8 cellular contexts compared by ENCODE assay signal in the genomic region with DNA sequence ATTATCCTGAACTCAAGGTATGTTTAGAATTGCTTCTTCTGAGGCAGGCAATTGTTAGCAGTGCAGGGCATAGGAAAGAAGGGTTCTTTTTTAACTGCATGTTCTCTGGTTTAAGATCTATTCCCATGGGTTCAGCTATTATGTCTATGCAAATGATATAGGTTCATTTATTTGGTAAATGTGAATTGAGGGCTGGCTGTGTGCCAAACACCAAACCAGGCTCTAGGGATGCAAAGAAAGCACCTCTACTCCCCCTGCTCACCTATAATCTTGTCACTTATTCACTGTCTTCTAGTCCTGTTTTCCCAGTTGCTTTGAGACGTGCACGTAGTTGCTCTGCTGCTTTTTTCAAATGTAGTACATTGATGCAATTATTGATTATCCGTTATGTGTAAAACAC. TPM values are rescaled to one million over a fixed set of nuclear protein-coding genes. Genes with fewer than 3 reads are reported as not detected.
DNase-seq lines count a peak whose midpoint lies in the region; ATAC-seq and TF ChIP-seq lines count a peak whose summit lies in the region.

No MANE protein-coding gene starts in this region.

- H3K36me3 Mint-ChIP-seq in chondrocyte (ENCODE audit: low read depth), result no peaks in the 10 kb centered on the region
- peaks cover 0 to 17% (median 14%) of the 10 kb centered on the region in 5 donors for H3K36me3 Mint-ChIP-seq in naive thymus-derived CD4-positive, alpha-beta T cell

- H3K79me1 ChIP-seq in mesendoderm (ENCODE audit: low read length), result no peaks in the 10 kb centered on the region

- POLR2A ChIA-PET in naive thymus-derived CD4-positive, alpha-beta T cell (lab: Charles Lee), result interaction anchor here (1.0 to 1.6 kb wide), 3 partner anchors 9 to 456 kb away, joined by 5 to 7 read pairs (median 7); a partner anchor contains a TSS

- DNase-seq in LNCaP clone FGC (ENCODE audit: low read depth) (no peak), chondrocyte (ENCODE audit: low spot score) (no peak), foreskin melanocyte (no peak), SKM-1 (lab: John Stamatoyannopoulos, UW; ENCODE audit: unreplicated experiment) (no peak), glomerular visceral epithelial cell (ENCODE audit: extremely low spot score) (no peak), mesendoderm (no peak)
- peak in 5 of 9 donors; percentile 3 to 24 (median 8) for DNase-seq in naive thymus-derived CD4-positive, alpha-beta T cell

- H4K5ac ChIP-seq in mesendoderm (ENCODE audit: low read length), result no peak overlapping the region

- no peak overlapping the region for H2BK5ac ChIP-seq in mesendoderm (ENCODE audit: low read length)

- intact Hi-C loops in naive thymus-derived CD4-positive, alpha-beta T cell (cut with micrococcal nuclease), result loop anchor here (2.0 to 10.0 kb wide), 9 partner anchors 50 to 1896 kb away; a partner anchor contains a TSS

- H3K79me2 ChIP-seq in ACC112 (ENCODE audit: control insufficient read depth, insufficient read depth, low read length, unreplicated experiment) (peaks cover 36% of the 10 kb centered on the region), mesendoderm (ENCODE audit: control insufficient read depth, insufficient read depth, low read length) (no peaks in the 10 kb centered on the region)

- no peaks in the 10 kb centered on the region for H3K27me3 ChIP-seq in ACC112 (ENCODE audit: insufficient read depth, low read length)
- no peaks in the 10 kb centered on the region for H3K27me3 ChIP-seq in naive thymus-derived CD4-positive, alpha-beta T cell (ENCODE audit: control insufficient read depth in 2 of 2, insufficient read depth in 2 of 2, low read length in 2 of 2)
- H3K27me3 ChIP-seq in mesendoderm (ENCODE audit: insufficient read depth, low read length, poor library complexity), result no peaks in the 10 kb centered on the region

- H3K27ac Mint-ChIP-seq in chondrocyte (ENCODE audit: unreplicated experiment), result peak overlapping the region; percentile 97
- H3K27ac Mint-ChIP-seq in naive thymus-derived CD4-positive, alpha-beta T cell, result peak overlapping the region; percentile 83 to 98 (median 94)

- no peak overlapping the region for H3K18ac ChIP-seq in mesendoderm (ENCODE audit: low read length)

- H3K27ac ChIP-seq in ACC112 (ENCODE audit: low read depth, low read length) (no peak overlapping the region), mesendoderm (ENCODE audit: low read depth, low read length) (no peak overlapping the region)
- H3K27ac ChIP-seq in naive thymus-derived CD4-positive, alpha-beta T cell (ENCODE audit: low read depth, low read length), result peak overlapping the region; percentile 90

- H3K36me3 ChIP-seq in ACC112 (ENCODE audit: insufficient read depth, low read length) (no peaks in the 10 kb centered on the region), mesendoderm (ENCODE audit: control insufficient read depth, insufficient read depth, low read length) (no peaks in the 10 kb centered on the region)
- no peaks in the 10 kb centered on the region for H3K36me3 ChIP-seq in naive thymus-derived CD4-positive, alpha-beta T cell (ENCODE audit: control insufficient read depth in 2 of 3, insufficient read depth in 3 of 3, low read length in 3 of 3)

- H2BK120ac ChIP-seq in mesendoderm (ENCODE audit: low read depth, low read length), result no peak overlapping the region

- H3K4me1 ChIP-seq in ACC112 (ENCODE audit: control insufficient read depth, insufficient read depth, low read length, unreplicated experiment), result peaks cover 7% of the 10 kb centered on the region
- peaks cover 15 to 30% of the 10 kb centered on the region in 2 donors for H3K4me1 ChIP-seq in naive thymus-derived CD4-positive, alpha-beta T cell (ENCODE audit: control insufficient read depth in 2 of 2, insufficient read depth in 2 of 2, low read length in 2 of 2)
- no peaks in the 10 kb centered on the region for H3K4me1 ChIP-seq in mesendoderm (ENCODE audit: control insufficient read depth, low read depth, low read length)

- peaks cover 31% of the 10 kb centered on the region for H3K4me1 Mint-ChIP-seq in chondrocyte (ENCODE audit: low read depth)
- H3K4me1 Mint-ChIP-seq in naive thymus-derived CD4-positive, alpha-beta T cell, result peaks cover 27 to 58% (median 50%) of the 10 kb centered on the region in 7 donors

- CTCF ChIA-PET in naive thymus-derived CD4-positive, alpha-beta T cell (lab: Charles Lee), result interaction anchor here (1.0 to 1.1 kb wide), 2 partner anchors 11 to 181 kb away, joined by 3 read pairs; a partner anchor contains a TSS

- H3K4me2 ChIP-seq in mesendoderm (ENCODE audit: low read length), result no peak overlapping the region

- H3K4me3 ChIP-seq in ACC112 (ENCODE audit: low read depth, low read length) (peak overlapping the region; percentile 96), LNCaP clone FGC (ENCODE audit: low read depth, low read length) (peak overlapping the region; percentile 82), mesendoderm (ENCODE audit: low read length) (no peak overlapping the region)
- H3K4me3 ChIP-seq in naive thymus-derived CD4-positive, alpha-beta T cell (ENCODE audit: low read length), result peak overlapping the region; percentile 76

- H3K4me3 Mint-ChIP-seq in chondrocyte (ENCODE audit: unreplicated experiment), result peak overlapping the region; percentile 93
- H3K4me3 Mint-ChIP-seq in naive thymus-derived CD4-positive, alpha-beta T cell, result peak overlapping the region; percentile 89 to 99 (median 96)

- no peak for TF ChIP-seq CTCF in LNCaP clone FGC (IDR thresholded peaks at IDR 0.05; ENCODE audit: control insufficient read depth, extremely low read depth, insufficient read depth)
- no peak for TF ChIP-seq CTCF in chondrocyte (IDR thresholded peaks at IDR 0.05)

- ATAC-seq in naive thymus-derived CD4-positive, alpha-beta T cell, result no peak

- WGBS in mesendoderm (ENCODE audit: extremely low coverage, insufficient coverage, low lambda C conversion rate), result no CpG with 5 or more reads among the region's 3 CpGs

- peaks cover 7% of the 10 kb centered on the region for H3K9me3 Mint-ChIP-seq in chondrocyte (ENCODE audit: low read depth)
- peaks cover 0 to 14% (median 4%) of the 10 kb centered on the region in 11 donors for H3K9me3 Mint-ChIP-seq in naive thymus-derived CD4-positive, alpha-beta T cell

- no peak overlapping the region for H2AK5ac ChIP-seq in mesendoderm (ENCODE audit: low read length)

- H2AFZ ChIP-seq in ACC112 (ENCODE audit: low read length, unreplicated experiment), result peak overlapping the region; percentile 96

- H2BK15ac ChIP-seq in mesendoderm (replicated peaks; ENCODE audit: low read depth), result no peak overlapping the region

- H3K27me3 Mint-ChIP-seq in chondrocyte (ENCODE audit: low read depth), result no peaks in the 10 kb centered on the region
- H3K27me3 Mint-ChIP-seq in naive thymus-derived CD4-positive, alpha-beta T cell, result peaks cover 0 to 3% (median 0%) of the 10 kb centered on the region in 5 donors

- no peak overlapping the region for H3K9ac ChIP-seq in mesendoderm (ENCODE audit: low read length)

- H3K56ac ChIP-seq in mesendoderm (ENCODE audit: low read length), result no peak overlapping the region

- no peak overlapping the region for H3K4ac ChIP-seq in mesendoderm (ENCODE audit: low read depth, low read length)

- no peak overlapping the region for H3K23ac ChIP-seq in mesendoderm (ENCODE audit: low read length)

- H4K8ac ChIP-seq in mesendoderm (ENCODE audit: low read depth, low read length), result no peak overlapping the region

- H3K9me3 ChIP-seq in naive thymus-derived CD4-positive, alpha-beta T cell (ENCODE audit: control insufficient read depth in 2 of 3, low read length in 3 of 3), result no peaks in the 10 kb centered on the region

RNA-seq across cellular contexts. Expression of a gene that starts 0.7 kb away (rescaled TPM):
- 24.0 to 31.9 TPM (median 25.5 TPM) in 3 replicates for total RNA-seq in chondrocyte
- 10 to 100 TPM; 12.8 to 23.8 (median 20.1) TPM for total RNA-seq in naive thymus-derived CD4-positive, alpha-beta T cell
- 10 to 100 TPM in 1 of 2 donors, 1 to 10 TPM in 1; 8.9 to 15.1 TPM for polyA plus RNA-seq in naive thymus-derived CD4-positive, alpha-beta T cell
- polyA plus RNA-seq in mesendoderm (2013, experiment 1 of 2), result 4.1 TPM
- 3.9 TPM for polyA plus RNA-seq in mesendoderm (2013, experiment 2 of 2)

Comparison
In these comparisons a context has a peak if more than half of its experiments do, and no peak if none do; other contexts are left out.
1. DNase-seq: peak in naive thymus-derived CD4-positive, alpha-beta T cell (5 of 9); none in LNCaP clone FGC (single experiment), chondrocyte (single experiment), foreskin melanocyte (single experiment), SKM-1 (single experiment), glomerular visceral epithelial cell (single experiment) and mesendoderm (single experiment).